In the genomic region with DNA sequence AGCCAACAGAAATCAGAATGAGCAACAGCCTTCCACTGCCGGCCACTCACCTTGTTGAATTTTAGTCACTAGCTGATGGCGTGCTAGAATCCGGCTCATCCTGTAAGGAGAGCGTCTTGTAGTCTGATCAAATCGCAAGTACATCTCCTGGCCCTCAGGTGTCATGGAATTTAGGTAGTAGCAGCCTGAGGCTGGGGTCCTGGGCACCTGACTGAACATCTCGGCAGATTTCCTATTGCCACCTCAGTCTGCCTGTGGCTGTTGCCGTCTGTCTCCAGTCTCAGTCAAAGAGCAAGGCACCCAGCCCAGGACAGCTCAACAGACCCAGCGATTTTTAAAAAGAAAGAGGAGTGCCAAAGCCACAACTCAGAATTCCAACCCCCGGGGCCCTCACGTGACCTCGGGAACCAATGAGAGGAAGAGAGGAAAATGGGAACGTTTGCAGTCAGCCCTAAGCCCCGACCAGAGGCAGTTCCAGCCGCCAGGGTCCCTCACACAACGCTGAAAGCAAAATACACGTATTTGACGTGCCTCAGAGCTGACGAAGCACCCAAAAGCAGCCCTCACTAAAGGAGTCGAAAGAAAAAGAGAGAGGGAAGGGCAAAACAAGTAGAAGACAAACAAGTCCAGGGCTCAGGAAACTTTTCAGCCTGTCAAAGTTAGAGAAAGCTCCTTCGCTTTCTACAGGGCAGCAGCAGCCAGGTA, we compare ENCODE assay signal across 8 cellular contexts. TPM values are rescaled to one million over a fixed set of nuclear protein-coding genes. Genes with fewer than 3 reads are reported as not detected.
DNase-seq lines count a peak whose midpoint lies in the region; ATAC-seq, FAIRE-seq and TF ChIP-seq lines count a peak whose summit lies in the region.

A gene with protein sequence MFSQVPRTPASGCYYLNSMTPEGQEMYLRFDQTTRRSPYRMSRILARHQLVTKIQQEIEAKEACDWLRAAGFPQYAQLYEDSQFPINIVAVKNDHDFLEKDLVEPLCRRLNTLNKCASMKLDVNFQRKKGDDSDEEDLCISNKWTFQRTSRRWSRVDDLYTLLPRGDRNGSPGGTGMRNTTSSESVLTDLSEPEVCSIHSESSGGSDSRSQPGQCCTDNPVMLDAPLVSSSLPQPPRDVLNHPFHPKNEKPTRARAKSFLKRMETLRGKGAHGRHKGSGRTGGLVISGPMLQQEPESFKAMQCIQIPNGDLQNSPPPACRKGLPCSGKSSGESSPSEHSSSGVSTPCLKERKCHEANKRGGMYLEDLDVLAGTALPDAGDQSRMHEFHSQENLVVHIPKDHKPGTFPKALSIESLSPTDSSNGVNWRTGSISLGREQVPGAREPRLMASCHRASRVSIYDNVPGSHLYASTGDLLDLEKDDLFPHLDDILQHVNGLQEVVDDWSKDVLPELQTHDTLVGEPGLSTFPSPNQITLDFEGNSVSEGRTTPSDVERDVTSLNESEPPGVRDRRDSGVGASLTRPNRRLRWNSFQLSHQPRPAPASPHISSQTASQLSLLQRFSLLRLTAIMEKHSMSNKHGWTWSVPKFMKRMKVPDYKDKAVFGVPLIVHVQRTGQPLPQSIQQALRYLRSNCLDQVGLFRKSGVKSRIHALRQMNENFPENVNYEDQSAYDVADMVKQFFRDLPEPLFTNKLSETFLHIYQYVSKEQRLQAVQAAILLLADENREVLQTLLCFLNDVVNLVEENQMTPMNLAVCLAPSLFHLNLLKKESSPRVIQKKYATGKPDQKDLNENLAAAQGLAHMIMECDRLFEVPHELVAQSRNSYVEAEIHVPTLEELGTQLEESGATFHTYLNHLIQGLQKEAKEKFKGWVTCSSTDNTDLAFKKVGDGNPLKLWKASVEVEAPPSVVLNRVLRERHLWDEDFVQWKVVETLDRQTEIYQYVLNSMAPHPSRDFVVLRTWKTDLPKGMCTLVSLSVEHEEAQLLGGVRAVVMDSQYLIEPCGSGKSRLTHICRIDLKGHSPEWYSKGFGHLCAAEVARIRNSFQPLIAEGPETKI (minus strand): TSS at position 336 of the 705 bp plus-strand sequence. CDS start 117 bp downstream, at position 219.

- H3K9ac ChIP-seq in iPS-18a (ENCODE audit: low read length): peak within 1 kb of the TSS; percentile 47

- DNase-seq in CD1c-positive myeloid dendritic cell (ENCODE audit: extremely low spot score): peak; percentile 62
- peak; percentile 37 for DNase-seq in OCI-M2 (lab: John Stamatoyannopoulos, UW; ENCODE audit: unreplicated experiment)
- peak; percentile 90 for DNase-seq in bronchial epithelial cell (ENCODE audit: low read depth)
- DNase-seq in renal cortical epithelial cell (ENCODE audit: low read depth): peak; percentile 95
- no peak for DNase-seq in activated gamma-delta T cell treated with Interleukin-2 at 50 U/mL for 16 hours

- peaks cover 14% of the 10 kb centered on the region for H3K4me1 ChIP-seq in iPS-18a (ENCODE audit: control insufficient read depth, low read depth, low read length)

- H3K9me3 ChIP-seq in iPS-18a (ENCODE audit: control insufficient read depth, low read depth, low read length): no peaks in the 10 kb centered on the region

- peak; percentile 24 for TF ChIP-seq CTCF in bronchial epithelial cell (IDR thresholded peaks at IDR 0.05; ENCODE audit: insufficient read depth, low read length, severe bottlenecking)

- peak; percentile 79 for ATAC-seq in GM18868 (IDR thresholded peaks at IDR 0.05; ENCODE audit: unreplicated experiment)
- ATAC-seq in HG03066 (IDR thresholded peaks at IDR 0.05; ENCODE audit: low read depth, unreplicated experiment): peak; percentile 76

- H3K36me3 ChIP-seq in bronchial epithelial cell (ENCODE audit: control insufficient read depth, insufficient read depth, low read length): no peaks in the 10 kb centered on the region
- no peaks in the 10 kb centered on the region for H3K36me3 ChIP-seq in iPS-18a (ENCODE audit: control insufficient read depth, low read depth, low read length)

- no peaks in the 10 kb centered on the region for H3K27me3 ChIP-seq in bronchial epithelial cell (ENCODE audit: control insufficient read depth, insufficient read depth, low read length)
- H3K27me3 ChIP-seq in iPS-18a (ENCODE audit: control insufficient read depth, insufficient read depth, low read length): no peaks in the 10 kb centered on the region

- peak; percentile 75 for FAIRE-seq in bronchial epithelial cell (lab: Jason Lieb, UNC)

- H3K27ac ChIP-seq in iPS-18a (ENCODE audit: low read length): no peak within 1 kb of the TSS

- H3K4me3 ChIP-seq in bronchial epithelial cell (ENCODE audit: low read depth, low read length) (peak within 1 kb of the TSS; percentile 56), iPS-18a (ENCODE audit: low read length) (peak within 1 kb of the TSS; percentile 70)

RNA-seq across cellular contexts. Expression of the gene that starts here (rescaled TPM):
- total RNA-seq in bronchial epithelial cell: 1.0 and 2.1 TPM in 2 replicates
- total RNA-seq in renal cortical epithelial cell: 11.6 and 53.2 TPM in 2 replicates
